13 cellular contexts compared by ENCODE assay signal in genomic region chr6:12064125-12064524, GRCh38. TPM values are rescaled to one million over a fixed set of nuclear protein-coding genes. Genes with fewer than 3 reads are reported as not detected.
DNase-seq lines count a peak whose midpoint lies in the region; ATAC-seq and TF ChIP-seq lines count a peak whose summit lies in the region.
"Had no signal": no experiment of that assay in that cellular context is flagged by ENCODE, and none has a peak within 500 bp of the region (broad histone marks: within the 10 kb centered on the region; RNA-seq: fewer than 3 reads in every experiment).

No MANE protein-coding gene starts in this region.

- H3K27ac Mint-ChIP-seq in activated naive CD8-positive, alpha-beta T cell = peak overlapping the region; percentile 25
- H3K27ac Mint-ChIP-seq in activated naive CD8-positive, alpha-beta T cell treated with anti-CD3 and anti-CD28 coated beads for 36 hours = no peak overlapping the region
- H3K27ac Mint-ChIP-seq in stimulated activated naive CD8-positive, alpha-beta T cell treated with anti-CD3 and anti-CD28 coated beads, Interleukin-15, Interleukin-2, amounts not matched to agents 100 ng/mL and 50 ng/mL, for 24 hours = peak overlapping the region; percentile 80

- no peak for TF ChIP-seq CTCF in HEK293 (tag by site-specific recombination; IDR thresholded peaks at IDR 0.05)
- no peak for TF ChIP-seq CTCF in astrocyte of the spinal cord (IDR thresholded peaks at IDR 0.05; ENCODE audit: low read depth, low read length)
- TF ChIP-seq CTCF in esophagus squamous epithelium (IDR thresholded peaks at IDR 0.05) = no peak

- intact Hi-C loops in esophagus squamous epithelium (cut with DNase I) = no loop called here

- ATAC-seq in GM18861 (IDR thresholded peaks at IDR 0.05; ENCODE audit: unreplicated experiment) = no peak
- ATAC-seq: activated CD4-positive, CD25-positive, alpha-beta regulatory T cell treated with anti-CD3 and anti-CD28 coated beads, Interleukin-2, amount 50 U/mL, for 24 hours; lower lobe of right lung had no signal

- no peaks in the 10 kb centered on the region for H3K9me3 ChIP-seq in HEK293 (ENCODE audit: control insufficient read depth, insufficient read depth, low read depth, low read length)
- H3K9me3 ChIP-seq in esophagus squamous epithelium = no peaks in the 10 kb centered on the region
- H3K9me3 ChIP-seq: lower lobe of right lung had no signal

- TF ChIP-seq POLR2A in esophagus squamous epithelium (IDR thresholded peaks at IDR 0.05) = no peak

- CTCF ChIA-PET in HEK293 (lab: Yijun Ruan, JAX) = interaction anchor here (0.6 kb wide), 1 partner anchor 25 kb away, joined by 3 read pairs; no protein-coding TSS in a partner anchor

- peaks cover 10% of the 10 kb centered on the region for H3K36me3 Mint-ChIP-seq in activated naive CD8-positive, alpha-beta T cell
- peaks cover 23% of the 10 kb centered on the region for H3K36me3 Mint-ChIP-seq in activated naive CD8-positive, alpha-beta T cell treated with anti-CD3 and anti-CD28 coated beads for 36 hours
- H3K36me3 Mint-ChIP-seq in stimulated activated naive CD8-positive, alpha-beta T cell treated with anti-CD3 and anti-CD28 coated beads, Interleukin-15, Interleukin-2, amounts not matched to agents 100 ng/mL and 50 ng/mL, for 24 hours (ENCODE audit: low read depth) = peaks cover 9% of the 10 kb centered on the region

- H3K36me3 ChIP-seq in HEK293 (ENCODE audit: control insufficient read depth in 2 of 2, insufficient read depth in 1 of 2, low read length in 2 of 2) (no peaks in the 10 kb centered on the region), esophagus squamous epithelium (no peaks in the 10 kb centered on the region)
- H3K36me3 ChIP-seq: lower lobe of right lung had no signal

- POLR2A ChIA-PET in HEK293 (lab: Yijun Ruan, JAX) = no interaction called here

- H3K27me3 Mint-ChIP-seq in activated naive CD8-positive, alpha-beta T cell = no peaks in the 10 kb centered on the region
- H3K27me3 Mint-ChIP-seq in activated naive CD8-positive, alpha-beta T cell treated with anti-CD3 and anti-CD28 coated beads for 36 hours = no peaks in the 10 kb centered on the region
- no peaks in the 10 kb centered on the region for H3K27me3 Mint-ChIP-seq in stimulated activated naive CD8-positive, alpha-beta T cell treated with anti-CD3 and anti-CD28 coated beads, Interleukin-15, Interleukin-2, amounts not matched to agents 100 ng/mL and 50 ng/mL, for 24 hours

- peaks cover 70% of the 10 kb centered on the region for H3K4me1 Mint-ChIP-seq in activated naive CD8-positive, alpha-beta T cell (ENCODE audit: low read depth)
- H3K4me1 Mint-ChIP-seq in activated naive CD8-positive, alpha-beta T cell treated with anti-CD3 and anti-CD28 coated beads for 36 hours = peaks cover 61% of the 10 kb centered on the region
- H3K4me1 Mint-ChIP-seq in stimulated activated naive CD8-positive, alpha-beta T cell treated with anti-CD3 and anti-CD28 coated beads, Interleukin-15, Interleukin-2, amounts not matched to agents 100 ng/mL and 50 ng/mL, for 24 hours (ENCODE audit: low read depth) = peaks cover 79% of the 10 kb centered on the region

- WGBS in esophagus squamous epithelium, 2 donors = 62 to 81% methylated on average over 4 of the region's 4 CpGs

- H3K4me3 Mint-ChIP-seq in activated naive CD8-positive, alpha-beta T cell = no peak overlapping the region
- no peak overlapping the region for H3K4me3 Mint-ChIP-seq in activated naive CD8-positive, alpha-beta T cell treated with anti-CD3 and anti-CD28 coated beads for 36 hours
- peak overlapping the region; percentile 49 for H3K4me3 Mint-ChIP-seq in stimulated activated naive CD8-positive, alpha-beta T cell treated with anti-CD3 and anti-CD28 coated beads, Interleukin-15, Interleukin-2, amounts not matched to agents 100 ng/mL and 50 ng/mL, for 24 hours
- H3K4me3 Mint-ChIP-seq: activated T-cell treated with anti-CD3 and anti-CD28 coated beads, Interleukin-2, amount 50 U/mL, for 4 hours; nephron progenitor cell had no signal

- H3K9me3 Mint-ChIP-seq in activated naive CD8-positive, alpha-beta T cell (ENCODE audit: low read depth) = no peaks in the 10 kb centered on the region
- no peaks in the 10 kb centered on the region for H3K9me3 Mint-ChIP-seq in activated naive CD8-positive, alpha-beta T cell treated with anti-CD3 and anti-CD28 coated beads for 36 hours
- no peaks in the 10 kb centered on the region for H3K9me3 Mint-ChIP-seq in stimulated activated naive CD8-positive, alpha-beta T cell treated with anti-CD3 and anti-CD28 coated beads, Interleukin-15, Interleukin-2, amounts not matched to agents 100 ng/mL and 50 ng/mL, for 24 hours
- H3K9me3 Mint-ChIP-seq: activated T-cell treated with anti-CD3 and anti-CD28 coated beads, Interleukin-2, amount 50 U/mL, for 4 hours; nephron progenitor cell had no signal

- DNase-seq in activated naive CD8-positive, alpha-beta T cell treated with anti-CD3 and anti-CD28 coated beads for 36 hours = no peak
- DNase-seq in astrocyte of the spinal cord (ENCODE audit: low read depth, low spot score) (peak; percentile 13), esophagus squamous epithelium (lab: John Stamatoyannopoulos, UW) (no peak), DMS53 treated with DMSO at 0.1 percent for 48 hours (lab: John Stamatoyannopoulos, UW; ENCODE audit: unreplicated experiment) (no peak)
- DNase-seq: activated T-cell treated with anti-CD3 and anti-CD28 coated beads, Interleukin-2, amount 50 U/mL, for 4 hours; lower lobe of right lung; nephron progenitor cell had no signal

- H3K4me1 ChIP-seq in HEK293 (ENCODE audit: control insufficient read depth, insufficient read depth, low read length) = peaks cover 20% of the 10 kb centered on the region; the same call in 1 of the 2 replicates
- peaks cover 0 to 28% (median 12%) of the 10 kb centered on the region in 3 donors for H3K4me1 ChIP-seq in esophagus squamous epithelium

- H3K27ac ChIP-seq in HEK293 (ENCODE audit: extremely low read depth, low read depth, low read length) (no peak overlapping the region), esophagus squamous epithelium (no peak overlapping the region)
- H3K27ac ChIP-seq: lower lobe of right lung, RWPE1 had no signal

- in situ Hi-C loops in astrocyte of the spinal cord (cut with HindIII; ENCODE audit: low sequenced_read_pairs) = no loop called here

- H3K4me3 ChIP-seq in HEK293 (ENCODE audit: low read depth, low read length) (no peak overlapping the region), astrocyte of the spinal cord (ENCODE audit: low read depth, low read length) (no peak overlapping the region), esophagus squamous epithelium (no peak overlapping the region)
- H3K4me3 ChIP-seq: lower lobe of right lung had no signal

- no peaks in the 10 kb centered on the region for H3K27me3 ChIP-seq in esophagus squamous epithelium

TF ChIP-seq in HEK293, 187 proteins besides CTCF, POLR2A, EP300 and RAD21 (continues in another document):
- TF ChIP-seq ZNF114 (tag by site-specific recombination; IDR thresholded peaks at IDR 0.05) (no peak), ZBTB21 (tag by site-specific recombination; IDR thresholded peaks at IDR 0.05) (no peak), ZNF214 (tag by site-specific recombination; IDR thresholded peaks at IDR 0.05; ENCODE audit: borderline replicate concordance) (no peak), ZNF473 (tag by site-specific recombination; IDR thresholded peaks at IDR 0.05) (no peak), ZNF311 (tag by site-specific recombination; IDR thresholded peaks at IDR 0.05; ENCODE audit: borderline replicate concordance) (no peak), ZNF302 (tag by site-specific recombination; IDR thresholded peaks at IDR 0.05; ENCODE audit: low read depth) (no peak), PRDM6 (tag by site-specific recombination; IDR thresholded peaks at IDR 0.05) (0 out of 2 replicates have a peak, but pooled peaks have one; percentile 21), ZNF146 (tag by site-specific recombination; IDR thresholded peaks at IDR 0.05) (no peak)
- TF ChIP-seq, protein P1, sequence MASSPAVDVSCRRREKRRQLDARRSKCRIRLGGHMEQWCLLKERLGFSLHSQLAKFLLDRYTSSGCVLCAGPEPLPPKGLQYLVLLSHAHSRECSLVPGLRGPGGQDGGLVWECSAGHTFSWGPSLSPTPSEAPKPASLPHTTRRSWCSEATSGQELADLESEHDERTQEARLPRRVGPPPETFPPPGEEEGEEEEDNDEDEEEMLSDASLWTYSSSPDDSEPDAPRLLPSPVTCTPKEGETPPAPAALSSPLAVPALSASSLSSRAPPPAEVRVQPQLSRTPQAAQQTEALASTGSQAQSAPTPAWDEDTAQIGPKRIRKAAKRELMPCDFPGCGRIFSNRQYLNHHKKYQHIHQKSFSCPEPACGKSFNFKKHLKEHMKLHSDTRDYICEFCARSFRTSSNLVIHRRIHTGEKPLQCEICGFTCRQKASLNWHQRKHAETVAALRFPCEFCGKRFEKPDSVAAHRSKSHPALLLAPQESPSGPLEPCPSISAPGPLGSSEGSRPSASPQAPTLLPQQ (tag by site-specific recombination; IDR thresholded peaks at IDR 0.05) = no peak

RNA-seq across cellular contexts. Expression of gene HIVEP1, which starts 52.0 kb away (rescaled TPM):
- 10 to 100 TPM; 33.9 to 41.9 TPM for total RNA-seq in activated naive CD8-positive, alpha-beta T cell treated with anti-CD3 and anti-CD28 coated beads for 36 hours
- total RNA-seq in esophagus squamous epithelium = 10 to 100 TPM; 11.0 to 22.3 (median 20.7) TPM
